In genomic region chr17:56809106-56809819, GRCh38 we compare ENCODE assay signal across 1 cellular context.
TF ChIP-seq lines count a peak whose summit lies in the region.

No MANE protein-coding gene starts in this region.

TF ChIP-seq in GM12878, 131 proteins besides CTCF, POLR2A, EP300 and RAD21:
- no peak for TF ChIP-seq TCF12 (IDR thresholded peaks at IDR 0.05; ENCODE audit: low read depth, low read length)
- no peak for TF ChIP-seq BHLHE40 (IDR thresholded peaks at IDR 0.05; ENCODE audit: borderline replicate concordance in 1 of 2, low read depth in 2 of 2, low read length in 1 of 2)
- TF ChIP-seq ZNF24 (IDR thresholded peaks at IDR 0.05), result no peak
- TF ChIP-seq RELA (IDR thresholded peaks at IDR 0.05; ENCODE audit: borderline replicate concordance, partially characterized antibody), result no peak
- TF ChIP-seq, protein P1, sequence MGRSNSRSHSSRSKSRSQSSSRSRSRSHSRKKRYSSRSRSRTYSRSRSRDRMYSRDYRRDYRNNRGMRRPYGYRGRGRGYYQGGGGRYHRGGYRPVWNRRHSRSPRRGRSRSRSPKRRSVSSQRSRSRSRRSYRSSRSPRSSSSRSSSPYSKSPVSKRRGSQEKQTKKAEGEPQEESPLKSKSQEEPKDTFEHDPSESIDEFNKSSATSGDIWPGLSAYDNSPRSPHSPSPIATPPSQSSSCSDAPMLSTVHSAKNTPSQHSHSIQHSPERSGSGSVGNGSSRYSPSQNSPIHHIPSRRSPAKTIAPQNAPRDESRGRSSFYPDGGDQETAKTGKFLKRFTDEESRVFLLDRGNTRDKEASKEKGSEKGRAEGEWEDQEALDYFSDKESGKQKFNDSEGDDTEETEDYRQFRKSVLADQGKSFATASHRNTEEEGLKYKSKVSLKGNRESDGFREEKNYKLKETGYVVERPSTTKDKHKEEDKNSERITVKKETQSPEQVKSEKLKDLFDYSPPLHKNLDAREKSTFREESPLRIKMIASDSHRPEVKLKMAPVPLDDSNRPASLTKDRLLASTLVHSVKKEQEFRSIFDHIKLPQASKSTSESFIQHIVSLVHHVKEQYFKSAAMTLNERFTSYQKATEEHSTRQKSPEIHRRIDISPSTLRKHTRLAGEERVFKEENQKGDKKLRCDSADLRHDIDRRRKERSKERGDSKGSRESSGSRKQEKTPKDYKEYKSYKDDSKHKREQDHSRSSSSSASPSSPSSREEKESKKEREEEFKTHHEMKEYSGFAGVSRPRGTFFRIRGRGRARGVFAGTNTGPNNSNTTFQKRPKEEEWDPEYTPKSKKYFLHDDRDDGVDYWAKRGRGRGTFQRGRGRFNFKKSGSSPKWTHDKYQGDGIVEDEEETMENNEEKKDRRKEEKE (IDR thresholded peaks at IDR 0.05), result no peak
- no peak for TF ChIP-seq RB1 (IDR thresholded peaks at IDR 0.05; ENCODE audit: borderline replicate concordance)
- TF ChIP-seq ZSCAN29 (IDR thresholded peaks at IDR 0.05), result no peak
- no peak for TF ChIP-seq SUPT20H (IDR thresholded peaks at IDR 0.05; ENCODE audit: borderline replicate concordance, control insufficient read depth, low read depth, low read length)
- TF ChIP-seq MYC (IDR thresholded peaks at IDR 0.05; ENCODE audit: insufficient read depth, insufficient read length, insufficient replicate concordance, low read length, severe bottlenecking), result no peak
- TF ChIP-seq BCL3 (IDR thresholded peaks at IDR 0.05; ENCODE audit: borderline replicate concordance, insufficient read depth, low read depth, low read length, poor library complexity, severe bottlenecking), result peak; percentile 85
- TF ChIP-seq JUNB (IDR thresholded peaks at IDR 0.05), result no peak
- TF ChIP-seq, protein P2, sequence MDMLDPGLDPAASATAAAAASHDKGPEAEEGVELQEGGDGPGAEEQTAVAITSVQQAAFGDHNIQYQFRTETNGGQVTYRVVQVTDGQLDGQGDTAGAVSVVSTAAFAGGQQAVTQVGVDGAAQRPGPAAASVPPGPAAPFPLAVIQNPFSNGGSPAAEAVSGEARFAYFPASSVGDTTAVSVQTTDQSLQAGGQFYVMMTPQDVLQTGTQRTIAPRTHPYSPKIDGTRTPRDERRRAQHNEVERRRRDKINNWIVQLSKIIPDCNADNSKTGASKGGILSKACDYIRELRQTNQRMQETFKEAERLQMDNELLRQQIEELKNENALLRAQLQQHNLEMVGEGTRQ (IDR thresholded peaks at IDR 0.05; ENCODE audit: borderline replicate concordance, low read depth, low read length), result no peak
- no peak for TF ChIP-seq ZBTB40 (IDR thresholded peaks at IDR 0.05; ENCODE audit: borderline replicate concordance)
- no peak for TF ChIP-seq BRCA1 (IDR thresholded peaks at IDR 0.05; ENCODE audit: low read depth, low read length)
- TF ChIP-seq, protein P3, sequence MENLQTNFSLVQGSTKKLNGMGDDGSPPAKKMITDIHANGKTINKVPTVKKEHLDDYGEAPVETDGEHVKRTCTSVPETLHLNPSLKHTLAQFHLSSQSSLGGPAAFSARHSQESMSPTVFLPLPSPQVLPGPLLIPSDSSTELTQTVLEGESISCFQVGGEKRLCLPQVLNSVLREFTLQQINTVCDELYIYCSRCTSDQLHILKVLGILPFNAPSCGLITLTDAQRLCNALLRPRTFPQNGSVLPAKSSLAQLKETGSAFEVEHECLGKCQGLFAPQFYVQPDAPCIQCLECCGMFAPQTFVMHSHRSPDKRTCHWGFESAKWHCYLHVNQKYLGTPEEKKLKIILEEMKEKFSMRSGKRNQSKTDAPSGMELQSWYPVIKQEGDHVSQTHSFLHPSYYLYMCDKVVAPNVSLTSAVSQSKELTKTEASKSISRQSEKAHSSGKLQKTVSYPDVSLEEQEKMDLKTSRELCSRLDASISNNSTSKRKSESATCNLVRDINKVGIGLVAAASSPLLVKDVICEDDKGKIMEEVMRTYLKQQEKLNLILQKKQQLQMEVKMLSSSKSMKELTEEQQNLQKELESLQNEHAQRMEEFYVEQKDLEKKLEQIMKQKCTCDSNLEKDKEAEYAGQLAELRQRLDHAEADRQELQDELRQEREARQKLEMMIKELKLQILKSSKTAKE (IDR thresholded peaks at IDR 0.05; ENCODE audit: low read depth, poor library complexity, severe bottlenecking), result no peak
- TF ChIP-seq, protein P4, sequence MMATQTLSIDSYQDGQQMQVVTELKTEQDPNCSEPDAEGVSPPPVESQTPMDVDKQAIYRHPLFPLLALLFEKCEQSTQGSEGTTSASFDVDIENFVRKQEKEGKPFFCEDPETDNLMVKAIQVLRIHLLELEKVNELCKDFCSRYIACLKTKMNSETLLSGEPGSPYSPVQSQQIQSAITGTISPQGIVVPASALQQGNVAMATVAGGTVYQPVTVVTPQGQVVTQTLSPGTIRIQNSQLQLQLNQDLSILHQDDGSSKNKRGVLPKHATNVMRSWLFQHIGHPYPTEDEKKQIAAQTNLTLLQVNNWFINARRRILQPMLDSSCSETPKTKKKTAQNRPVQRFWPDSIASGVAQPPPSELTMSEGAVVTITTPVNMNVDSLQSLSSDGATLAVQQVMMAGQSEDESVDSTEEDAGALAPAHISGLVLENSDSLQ (IDR thresholded peaks at IDR 0.05), result no peak
- 0 out of 2 replicates have a peak, but pooled peaks have one; percentile 25 for TF ChIP-seq TCF3 (IDR thresholded peaks at IDR 0.05; ENCODE audit: borderline replicate concordance, insufficient read depth, low read depth, low read length)
- TF ChIP-seq ZBTB33 (IDR thresholded peaks at IDR 0.05), result no peak
- no peak for TF ChIP-seq RUNX3 (IDR thresholded peaks at IDR 0.05; ENCODE audit: low read length)
- TF ChIP-seq DPF2 (IDR thresholded peaks at IDR 0.05), result no peak
- TF ChIP-seq PAX8 (IDR thresholded peaks at IDR 0.05), result no peak
- peak; percentile 41 for TF ChIP-seq PBX3 (IDR thresholded peaks at IDR 0.05; ENCODE audit: insufficient replicate concordance, low read depth, low read length)
TF ChIP-seq in GM12878: peak in this region for 3.
